Comparison of ENCODE assay signal across 8 cellular contexts in genomic region chr3:150407051-150407817, GRCh38. TPM values are rescaled to one million over a fixed set of nuclear protein-coding genes. Genes with fewer than 3 reads are reported as not detected.
DNase-seq lines count a peak whose midpoint lies in the region; ATAC-seq and TF ChIP-seq lines count a peak whose summit lies in the region.

No MANE protein-coding gene starts in this region.

- H3K27ac Mint-ChIP-seq in nephron, result peak overlapping the region; percentile 99 to 100 (median 100)

- DNase-seq in SK-N-SH (peak; percentile 26), PC-9 (peak in 1 of 2 experiments; percentile 64), glomerular visceral epithelial cell (ENCODE audit: extremely low spot score) (no peak), T-helper 9 cell (no peak)

- TF ChIP-seq CTCF in SK-N-SH (IDR thresholded peaks at IDR 0.05) (no peak), PC-9 (conservative IDR thresholded peaks at IDR 0.05) (no peak), nephron (IDR thresholded peaks at IDR 0.05; ENCODE audit: unreplicated experiment in 3 of 3) (no peak)

- 42% methylated on average over 12 of the region's 12 CpGs for WGBS in SK-N-SH (ENCODE audit: low lambda C conversion rate)
- 82 to 86% methylated on average over 11 to 12 of the region's 12 CpGs for WGBS in ectodermal cell, 2 experiments

- POLR2A ChIA-PET in SK-N-SH (lab: Yijun Ruan, JAX), result interaction anchor here (1.4 kb wide), 1 partner anchor 88 kb away, joined by 4 read pairs; no protein-coding TSS in a partner anchor
- POLR2A ChIA-PET in PC-9 (lab: Charles Lee; ENCODE audit: unreplicated experiment), result interaction anchor here (0.5 to 0.7 kb wide), 7 partner anchors 14 to 312 kb away, joined by 3 to 17 read pairs (median 5); no protein-coding TSS in a partner anchor

- H2AFZ ChIP-seq in SK-N-SH (ENCODE audit: low read depth) (peak overlapping the region; percentile 85), PC-9 (peak overlapping the region; percentile 87)

- ATAC-seq in SK-N-SH treated with all-trans-retinoic acid at 6 μM for 48 hours (no peak), GM21529 (IDR thresholded peaks at IDR 0.05; ENCODE audit: unreplicated experiment) (no peak)

- H3K9me3 ChIP-seq in SK-N-SH, result no peaks in the 10 kb centered on the region
- no peaks in the 10 kb centered on the region for H3K9me3 ChIP-seq in PC-9 (ENCODE audit: insufficient read depth, low read depth)
- H3K9me3 ChIP-seq in ectodermal cell (ENCODE audit: control insufficient read depth, low read length), result no peaks in the 10 kb centered on the region

- H3K36me3 ChIP-seq in SK-N-SH (replicated peaks in 1 of 2; ENCODE audit: control insufficient read depth in 1 of 2, insufficient read depth in 2 of 2, low read length in 1 of 2), result peaks cover 6 to 9% of the 10 kb centered on the region in 2 experiments
- peaks cover 7% of the 10 kb centered on the region; the same call in 1 of the 2 replicates for H3K36me3 ChIP-seq in PC-9 (ENCODE audit: low read depth)
- H3K36me3 ChIP-seq in ectodermal cell (ENCODE audit: control insufficient read depth, insufficient read depth, low read length), result no peaks in the 10 kb centered on the region

- peak overlapping the region; percentile 79 to 91 (median 88) for H3K4me3 Mint-ChIP-seq in nephron

- H3F3A ChIP-seq in SK-N-SH (replicated peaks; ENCODE audit: insufficient read depth) (peaks cover 7% of the 10 kb centered on the region), PC-9 (ENCODE audit: insufficient read depth, low read depth) (peaks cover 30% of the 10 kb centered on the region)

- H3K36me3 Mint-ChIP-seq in nephron (ENCODE audit: low read depth), result peaks cover 12% of the 10 kb centered on the region

- H3K4me1 Mint-ChIP-seq in nephron, result peaks cover 16% of the 10 kb centered on the region

- no peak for TF ChIP-seq RAD21 in SK-N-SH (IDR thresholded peaks at IDR 0.05; ENCODE audit: low read length)

- H3K4me2 ChIP-seq in SK-N-SH (peak overlapping the region; percentile 90), PC-9 (peak overlapping the region; percentile 81)

- no peak for TF ChIP-seq EP300 in SK-N-SH (IDR thresholded peaks at IDR 0.05; ENCODE audit: borderline replicate concordance in 1 of 2, low read depth in 1 of 2, low read length in 1 of 2)

- no peaks in the 10 kb centered on the region for H3K9me3 Mint-ChIP-seq in nephron

- peaks cover 33% of the 10 kb centered on the region for H4K20me1 ChIP-seq in SK-N-SH (ENCODE audit: insufficient read depth)
- H4K20me1 ChIP-seq in PC-9 (ENCODE audit: insufficient read depth), result peaks cover 30% of the 10 kb centered on the region

- intact Hi-C loops in PC-9 (cut with micrococcal nuclease; ENCODE audit: unreplicated experiment), result loop anchor here (5.0 kb wide), 1 partner anchor 140 kb away; the partner anchor contains the start of genes EIF2A and SERP1

- no peaks in the 10 kb centered on the region for H3K9me2 ChIP-seq in SK-N-SH
- H3K9me2 ChIP-seq in PC-9 (ENCODE audit: insufficient read depth), result no peaks in the 10 kb centered on the region; the same call in 1 of the 2 replicates

- TSS peak; percentile 75 for BruUV-seq in PC-9 (replicated peaks; lab: Mats Ljungman, UMichigan)

- H3K27me3 ChIP-seq in SK-N-SH (ENCODE audit: insufficient read depth) (no peaks in the 10 kb centered on the region), PC-9 (ENCODE audit: insufficient read depth, low read depth) (no peaks in the 10 kb centered on the region), ectodermal cell (ENCODE audit: control insufficient read depth, insufficient read depth, low read length, poor library complexity, severe bottlenecking) (no peaks in the 10 kb centered on the region)

- peaks cover 50% of the 10 kb centered on the region for H3K79me2 ChIP-seq in SK-N-SH (ENCODE audit: insufficient read depth)
- H3K79me2 ChIP-seq in PC-9 (ENCODE audit: low read depth), result peaks cover 46% of the 10 kb centered on the region

- H3K9ac ChIP-seq in SK-N-SH, result peak overlapping the region; percentile 95

- peak overlapping the region; percentile 87 to 91 for H3K4me3 ChIP-seq in SK-N-SH (ENCODE audit: low read depth in 2 of 2, low read length in 1 of 2)
- H3K4me3 ChIP-seq in PC-9, result peak overlapping the region; percentile 69
- H3K4me3 ChIP-seq in ectodermal cell (ENCODE audit: insufficient read depth, low read depth, low read length), result peak overlapping the region; percentile 80

- peak overlapping the region; percentile 96 to 97 for H3K27ac ChIP-seq in SK-N-SH (ENCODE audit: low read depth in 2 of 2, low read length in 1 of 2)
- H3K27ac ChIP-seq in PC-9, result peak overlapping the region; percentile 97
- H3K27ac ChIP-seq in ectodermal cell (ENCODE audit: insufficient read depth, low read depth, low read length, poor library complexity, severe bottlenecking), result peak overlapping the region; percentile 96

- CTCF ChIA-PET in SK-N-SH (lab: Yijun Ruan, JAX), result interaction anchor here (0.9 to 2.0 kb wide), 3 partner anchors 10 to 121 kb away, joined by 4 to 5 read pairs (median 5); no protein-coding TSS in a partner anchor
- CTCF ChIA-PET in PC-9 (lab: Charles Lee), result interaction anchor here (0.6 to 1.3 kb wide), 4 partner anchors 20 to 171 kb away, joined by 3 to 4 read pairs (median 3); no protein-coding TSS in a partner anchor

- no peaks in the 10 kb centered on the region for H3K27me3 Mint-ChIP-seq in nephron (ENCODE audit: low read depth)

- H3K4me1 ChIP-seq in SK-N-SH (ENCODE audit: control insufficient read depth in 1 of 2, insufficient read depth in 2 of 2, low read depth in 1 of 2, low read length in 1 of 2) (no peaks in the 10 kb centered on the region; a peak in 2 of 4 replicates), PC-9 (replicated peaks; ENCODE audit: insufficient read depth) (peaks cover 17% of the 10 kb centered on the region), ectodermal cell (ENCODE audit: control insufficient read depth, insufficient read depth, low read length) (no peaks in the 10 kb centered on the region)

TF ChIP-seq in SK-N-SH, 30 proteins besides CTCF, POLR2A, EP300 and RAD21 (continues in another document):
- no peak for TF ChIP-seq TCF12 (IDR thresholded peaks at IDR 0.05)
- no peak for TF ChIP-seq FOXJ3 (CRISPR knock-in tag; IDR thresholded peaks at IDR 0.05)
- TF ChIP-seq GATA2 (CRISPR knock-in tag; IDR thresholded peaks at IDR 0.05), result no peak
- no peak for TF ChIP-seq CHD2 (IDR thresholded peaks at IDR 0.05; ENCODE audit: low read length, partially characterized antibody)
- no peak for TF ChIP-seq ELF1 (IDR thresholded peaks at IDR 0.05)
- TF ChIP-seq MXI1 (IDR thresholded peaks at IDR 0.05; ENCODE audit: low read depth, low read length), result no peak

TF ChIP-seq in SK-N-SH treated with all-trans-retinoic acid at 6 μM for 48 hours, 23 proteins besides CTCF, POLR2A, EP300 and RAD21 (continues in another document):
- TF ChIP-seq SNAI2 (CRISPR knock-in tag; IDR thresholded peaks at IDR 0.05), result no peak
- no peak for TF ChIP-seq ZNF8 (CRISPR knock-in tag; IDR thresholded peaks at IDR 0.05)
- TF ChIP-seq ZNF565 (CRISPR knock-in tag; conservative IDR thresholded peaks at IDR 0.05; ENCODE audit: low read depth), result no peak
- TF ChIP-seq CSRNP3 (CRISPR knock-in tag; IDR thresholded peaks at IDR 0.05), result no peak
- TF ChIP-seq ISL1 (CRISPR knock-in tag; IDR thresholded peaks at IDR 0.05), result no peak
- no peak for TF ChIP-seq ZFP30 (CRISPR knock-in tag; IDR thresholded peaks at IDR 0.05)
- TF ChIP-seq RARB (CRISPR knock-in tag; IDR thresholded peaks at IDR 0.05), result no peak
- TF ChIP-seq ZFP3 (CRISPR knock-in tag; IDR thresholded peaks at IDR 0.05), result no peak
- no peak for TF ChIP-seq BACH2 (CRISPR knock-in tag; IDR thresholded peaks at IDR 0.05; ENCODE audit: borderline replicate concordance)
- no peak for TF ChIP-seq PATZ1 (CRISPR knock-in tag; IDR thresholded peaks at IDR 0.05; ENCODE audit: borderline replicate concordance)
- TF ChIP-seq TOX (CRISPR knock-in tag; IDR thresholded peaks at IDR 0.05; ENCODE audit: borderline replicate concordance), result no peak

RNA-seq across cellular contexts. Expression of gene TSC22D2, which starts 0.9 kb away (rescaled TPM):
- polyA plus RNA-seq in SK-N-SH (2012; rRNA removed), result 4.4 and 4.8 TPM in 2 replicates
- 7.3 and 7.9 TPM in 2 replicates for polyA plus RNA-seq in SK-N-SH (2012; cell fraction: cytosol; rRNA removed)
- polyA plus RNA-seq in SK-N-SH (2012; cell fraction: nucleus; rRNA removed), result 4.3 and 13.1 TPM in 2 replicates
- total RNA-seq in PC-9 (2021), result 20.5 and 32.0 TPM in 2 replicates
- 40.9 TPM for polyA plus RNA-seq in ectodermal cell (2013, experiment 1 of 4)
- 36.4 TPM for polyA plus RNA-seq in ectodermal cell (2013, experiment 2 of 4)
- 26.5 TPM for polyA plus RNA-seq in ectodermal cell (2013, experiment 3 of 4)
- polyA plus RNA-seq in ectodermal cell (2013, experiment 4 of 4), result 29.9 TPM
